14 cellular contexts compared by ENCODE assay signal in the genomic region with DNA sequence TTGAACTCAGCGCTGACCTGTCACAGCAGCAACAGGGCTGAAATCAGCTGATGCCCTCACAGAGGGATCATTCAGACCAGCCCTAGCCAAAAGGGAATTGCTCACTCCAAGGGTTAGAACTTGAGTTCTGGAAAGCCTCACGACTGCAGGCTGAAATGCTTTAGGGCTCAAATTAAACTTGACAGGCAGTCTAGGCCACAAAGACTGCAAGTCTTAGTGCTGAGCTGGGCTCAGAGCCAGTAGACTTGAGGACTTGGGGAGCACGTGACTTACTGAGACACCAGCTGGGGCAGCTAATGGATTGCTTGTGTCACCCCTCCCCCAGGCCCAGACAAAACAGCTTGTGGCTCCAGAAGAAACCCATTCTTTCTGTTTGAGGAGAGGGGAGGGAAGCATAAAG.
DNase-seq lines count a peak whose midpoint lies in the region; ATAC-seq, FAIRE-seq and TF ChIP-seq lines count a peak whose summit lies in the region.
"Had no signal": no experiment of that assay in that cellular context is flagged by ENCODE, and none has a peak within 500 bp of the region (broad histone marks: within the 10 kb centered on the region; RNA-seq: fewer than 3 reads in every experiment).

No MANE protein-coding gene starts in this region.

- DNase-seq in NCI-H1436 (lab: John Stamatoyannopoulos, UW) (peak; percentile 1), NCI-H1436 treated with DMSO at 0.1 percent for 48 hours (lab: John Stamatoyannopoulos, UW) (no peak), bronchial epithelial cell (ENCODE audit: low read depth) (peak; percentile 22), iris pigment epithelial cell (ENCODE audit: low read depth) (peak; percentile 80), superior temporal gyrus (ENCODE audit: extremely low spot score) (peak; percentile 9), SHP77 treated with DMSO at 0.1 percent for 48 hours (lab: John Stamatoyannopoulos, UW) (no peak)
- no peak for DNase-seq in NK-92 treated with Interleukin-12 subunit alpha and Interleukin-12 subunit beta, amount 100 ng/mL, for 24 hours (lab: John Stamatoyannopoulos, UW)
- DNase-seq: activated CD4-positive, alpha-beta T cell treated with anti-CD3 and anti-CD28 coated beads for 36 hours; activated naive CD8-positive, alpha-beta T cell treated with anti-CD3 and anti-CD28 coated beads, Interleukin-2, amount 10 ng/mL, durations not matched to agents 7 days and 5 days; naive B cell; uterus had no signal

- TF ChIP-seq CTCF in bronchial epithelial cell (IDR thresholded peaks at IDR 0.05; ENCODE audit: insufficient read depth, low read length, severe bottlenecking) = no peak

- ATAC-seq in GM21576 (IDR thresholded peaks at IDR 0.05; ENCODE audit: unreplicated experiment) = no peak
- ATAC-seq: A549; activated CD4-positive, alpha-beta T cell treated with anti-CD3 and anti-CD28 coated beads for 36 hours had no signal

- no peaks in the 10 kb centered on the region for H3K27me3 ChIP-seq in bronchial epithelial cell (ENCODE audit: control insufficient read depth, insufficient read depth, low read length)
- H3K27me3 ChIP-seq: uterus had no signal

- no peak overlapping the region for H3K4me3 ChIP-seq in bronchial epithelial cell (ENCODE audit: low read depth, low read length)
- H3K4me3 ChIP-seq: A549, uterus had no signal

- H3K36me3 ChIP-seq in bronchial epithelial cell (ENCODE audit: control insufficient read depth, insufficient read depth, low read length) = no peaks in the 10 kb centered on the region
- H3K36me3 ChIP-seq: uterus had no signal

- FAIRE-seq in bronchial epithelial cell (lab: Jason Lieb, UNC) = no peak
- FAIRE-seq: A549, frontal cortex had no signal

Comparison
In these comparisons a context has a peak if more than half of its experiments do, and no peak if none do; other contexts are left out.
1. DNase-seq: peak in NCI-H1436 (single experiment), bronchial epithelial cell (single experiment), iris pigment epithelial cell (single experiment) and superior temporal gyrus (single experiment); none in NCI-H1436 treated with DMSO at 0.1 percent for 48 hours (single experiment), SHP77 treated with DMSO at 0.1 percent for 48 hours (single experiment) and NK-92 treated with Interleukin-12 subunit alpha and Interleukin-12 subunit beta, amount 100 ng/mL, for 24 hours (single experiment).